ENCODE assay signal across 9 cellular contexts in the genomic region with DNA sequence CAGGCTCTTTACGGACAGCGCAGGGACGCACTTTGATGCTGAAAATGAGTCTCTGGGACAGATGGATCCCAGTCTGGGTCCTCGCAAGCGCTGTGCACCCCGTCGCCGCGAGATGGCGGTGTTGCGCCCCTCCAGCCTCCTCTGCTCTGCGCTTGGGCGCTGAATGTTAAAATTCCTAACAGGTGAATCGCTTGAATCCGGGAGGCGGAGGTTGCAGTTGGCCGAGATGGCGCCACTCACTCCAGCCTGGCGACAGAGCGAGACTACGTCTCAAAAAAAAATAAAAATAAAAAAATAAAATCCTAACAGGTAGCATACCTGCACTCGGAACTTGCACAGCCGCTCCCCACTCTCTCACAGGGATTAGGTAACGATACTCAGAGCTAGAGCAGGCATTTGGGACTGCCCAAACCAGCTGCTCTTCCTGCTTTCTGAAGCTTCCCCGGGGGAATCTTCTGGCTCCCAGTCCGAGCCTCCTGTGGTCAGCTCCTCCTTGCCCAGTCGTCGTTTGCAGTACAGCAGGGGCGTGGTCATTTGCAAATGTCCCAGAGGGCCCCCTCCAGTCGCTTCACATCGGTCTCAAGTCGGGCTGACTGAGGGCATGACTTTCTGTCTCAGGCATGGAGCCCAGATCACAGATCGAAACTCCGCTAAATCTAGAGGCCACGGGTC. TPM values are rescaled to one million over a fixed set of nuclear protein-coding genes. Genes with fewer than 3 reads are reported as not detected.
DNase-seq lines count a peak whose midpoint lies in the region; ATAC-seq and TF ChIP-seq lines count a peak whose summit lies in the region.
"Had no signal": no experiment of that assay in that cellular context is flagged by ENCODE, and none has a peak within 500 bp of the region (broad histone marks: within the 10 kb centered on the region; RNA-seq: fewer than 3 reads in every experiment).

No MANE protein-coding gene starts in this region.

- no peaks in the 10 kb centered on the region for H3K9me2 ChIP-seq in DOHH2 (replicated peaks; ENCODE audit: control insufficient read depth, low read length)

- DNase-seq in HFF-Myc (ENCODE audit: extremely low read depth, low read depth) (peak; percentile 36), NCI-H82 treated with DMSO at 0.1 percent for 48 hours (lab: John Stamatoyannopoulos, UW; ENCODE audit: unreplicated experiment) (peak; percentile 43), esophagus squamous epithelium (lab: John Stamatoyannopoulos, UW) (no peak), mucosa of descending colon (peak; percentile 70 to 87 (median 86))
- DNase-seq in activated T-cell treated with anti-CD3 and anti-CD28 coated beads, Interleukin-2, amount 50 U/mL, for 1 hour = peak; percentile 70
- peak; percentile 15 to 26 for DNase-seq in stimulated activated CD8-positive, alpha-beta memory T cell treated with anti-CD3 and anti-CD28 coated beads, Interleukin-7, amount 100 ng/mL, for 1 hour (ENCODE audit: low read depth in 2 of 2)

- TF ChIP-seq CTCF in DOHH2 (IDR thresholded peaks at IDR 0.05; ENCODE audit: low read depth, low read length, poor library complexity, severe bottlenecking) = peak; percentile 72
- peak; percentile 98 for TF ChIP-seq CTCF in HFF-Myc (IDR thresholded peaks at IDR 0.05; ENCODE audit: low read depth, low read length, missing control alignments)
- peak; percentile 91 to 97 (median 93) for TF ChIP-seq CTCF in esophagus squamous epithelium (IDR thresholded peaks at IDR 0.05)
- peak; percentile 94 for TF ChIP-seq CTCF in mucosa of descending colon (IDR thresholded peaks at IDR 0.05)

- H3K4me1 ChIP-seq in DOHH2 (ENCODE audit: control insufficient read depth, low read length) (no peaks in the 10 kb centered on the region), esophagus squamous epithelium (peaks cover 2 to 17% (median 10%) of the 10 kb centered on the region in 3 donors), mucosa of descending colon (ENCODE audit: low read depth) (peaks cover 4% of the 10 kb centered on the region)

- WGBS in esophagus squamous epithelium, 2 donors = 16 to 17% methylated on average over 21 to 28 of the region's 35 CpGs

- no peaks in the 10 kb centered on the region for H4K20me1 ChIP-seq in DOHH2 (ENCODE audit: control insufficient read depth, insufficient read depth, low read depth, low read length)

- H3K9me3 ChIP-seq in DOHH2 (ENCODE audit: control insufficient read depth, insufficient read depth, low read length) (no peaks in the 10 kb centered on the region), esophagus squamous epithelium (no peaks in the 10 kb centered on the region), mucosa of descending colon (no peaks in the 10 kb centered on the region)

- H3K4me3 ChIP-seq in DOHH2 (ENCODE audit: low read length) (no peak overlapping the region), HFF-Myc (replicated peaks; ENCODE audit: low read depth, low read length) (no peak overlapping the region; the same call in 1 of the 2 replicates), esophagus squamous epithelium (peak overlapping the region; percentile 24 to 47 (median 41)), mucosa of descending colon (no peak overlapping the region)

- intact Hi-C loops in esophagus squamous epithelium (cut with DNase I) (no loop called here), mucosa of descending colon (cut with DNase I, micrococcal nuclease) (no loop called here)

- no peak overlapping the region for H3K4me2 ChIP-seq in DOHH2 (ENCODE audit: low read length)

- no peaks in the 10 kb centered on the region for H3K79me2 ChIP-seq in DOHH2 (ENCODE audit: control insufficient read depth, low read length)

- H3K36me3 ChIP-seq in DOHH2 (ENCODE audit: control insufficient read depth, low read length) (no peaks in the 10 kb centered on the region), esophagus squamous epithelium (peaks cover 0 to 14% (median 0%) of the 10 kb centered on the region in 3 donors), mucosa of descending colon (ENCODE audit: low read depth) (no peaks in the 10 kb centered on the region)

- no peak for TF ChIP-seq POLR2A in esophagus squamous epithelium (IDR thresholded peaks at IDR 0.05)

- H3F3A ChIP-seq in DOHH2 (ENCODE audit: control insufficient read depth, insufficient read depth) = no peaks in the 10 kb centered on the region

- H3K27me3 ChIP-seq in DOHH2 (ENCODE audit: control insufficient read depth, low read length) (no peaks in the 10 kb centered on the region), esophagus squamous epithelium (no peaks in the 10 kb centered on the region)

- H3K27ac ChIP-seq in DOHH2 (ENCODE audit: low read depth, low read length) = no peak overlapping the region
- peak overlapping the region; percentile 36 to 76 (median 54) for H3K27ac ChIP-seq in esophagus squamous epithelium

- peak; percentile 94 for ATAC-seq in mucosa of descending colon
- ATAC-seq in HG02970 (IDR thresholded peaks at IDR 0.05; ENCODE audit: low FRiP score, unreplicated experiment) = no peak

RNA-seq across cellular contexts. Expression of a gene that starts 26.2 kb away (rescaled TPM):
- 10 to 100 TPM in 2 of 4 donors, 1 to 10 TPM in 2; 5.0 to 27.6 (median 11.1) TPM for total RNA-seq in esophagus squamous epithelium
- 10 to 100 TPM; 11.6 to 15.9 (median 12.2) TPM for total RNA-seq in mucosa of descending colon

RNA-seq across cellular contexts. Expression of a gene that starts 27.9 kb away (rescaled TPM):
- total RNA-seq in esophagus squamous epithelium (1 to 10 TPM; 2.7 to 8.6 (median 2.9) TPM), mucosa of descending colon (10 to 100 TPM in 2 of 3 donors, 1 to 10 TPM in 1; 9.0 to 13.9 (median 12.2) TPM)

RNA-seq across cellular contexts. Expression of a gene that starts 41.2 kb away (rescaled TPM):
- not detected for total RNA-seq in esophagus squamous epithelium
- 1 to 10 TPM in 1 of 3 donors, under 1 TPM in 2; 0.55 to 2.0 (median 0.96) TPM for total RNA-seq in mucosa of descending colon
- total RNA-seq: mononuclear cell had no signal

Comparison
In these comparisons a context has a peak if more than half of its experiments do, and no peak if none do; other contexts are left out.
1. H3K4me3 ChIP-seq: peak in esophagus squamous epithelium (4 of 4); none in DOHH2 (single experiment), HFF-Myc (single experiment) and mucosa of descending colon (single experiment).
2. Peak in every context shown above with its lines, with median percentiles within 50 percentile points of each other: CTCF ChIP-seq.